Comparison of ENCODE assay signal across 9 cellular contexts in the genomic region with DNA sequence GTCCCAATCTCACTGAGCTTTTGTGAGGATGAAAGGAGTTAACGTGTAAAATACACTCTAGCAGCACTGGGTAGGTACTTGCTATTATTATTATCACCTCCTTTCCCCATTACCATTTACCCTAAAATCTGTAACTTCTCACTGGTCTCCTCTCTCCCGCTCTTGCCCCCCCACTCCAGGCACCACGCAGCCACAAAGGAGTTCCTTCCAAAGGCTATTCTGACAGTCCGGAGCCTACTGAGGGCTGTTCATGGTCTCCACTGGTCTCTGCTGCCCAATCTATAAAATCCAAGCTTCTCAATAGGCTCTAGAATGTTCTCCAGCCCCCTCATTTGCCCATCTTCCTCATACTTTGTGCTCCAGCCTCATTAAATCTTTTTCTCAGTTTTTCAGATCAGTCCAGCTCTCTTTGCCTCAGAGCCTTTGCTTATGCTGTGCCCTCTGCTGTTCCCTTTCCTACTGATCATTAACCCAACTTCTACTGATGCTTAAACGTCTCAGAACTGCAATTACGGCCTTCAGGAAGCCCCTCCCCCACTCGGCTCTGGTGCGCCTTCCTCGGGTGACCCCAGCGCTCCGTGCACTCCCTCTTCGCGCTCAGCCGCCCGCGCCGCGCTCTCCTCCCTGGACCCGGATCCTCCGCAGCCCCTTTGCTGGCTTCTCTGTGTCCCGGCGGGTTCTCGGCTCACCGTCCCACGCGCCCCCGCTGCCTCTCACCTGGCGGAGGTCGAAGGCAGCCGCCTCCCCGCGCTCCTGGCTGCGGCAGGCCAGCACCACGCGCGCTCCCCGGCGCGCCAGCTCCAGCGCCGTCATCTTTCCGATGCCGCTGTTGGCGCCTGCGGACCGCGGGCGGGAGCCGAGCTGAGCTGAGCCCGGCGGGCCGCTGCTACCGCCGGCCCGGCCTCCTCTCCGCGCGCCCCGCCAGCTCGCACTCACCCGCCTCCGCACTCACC. TPM values are rescaled to one million over a fixed set of nuclear protein-coding genes. Genes with fewer than 3 reads are reported as not detected.
DNase-seq lines count a peak whose midpoint lies in the region; ATAC-seq, FAIRE-seq and TF ChIP-seq lines count a peak whose summit lies in the region.
"Had no signal": no experiment of that assay in that cellular context is flagged by ENCODE, and none has a peak within 500 bp of the region (broad histone marks: within the 10 kb centered on the region; RNA-seq: fewer than 3 reads in every experiment).

No MANE protein-coding gene starts in this region.

- no peak overlapping the region for H2BK20ac ChIP-seq in H1 (ENCODE audit: low read length)

- H2BK12ac ChIP-seq in H1 (ENCODE audit: low read depth, low read length): 0 out of 2 replicates have a peak overlapping the region, but pooled peaks have one; percentile 39

- H2BK120ac ChIP-seq in H1 (replicated peaks; ENCODE audit: low read depth, low read length): no peak overlapping the region

- TF ChIP-seq RAD21 in H1 (IDR thresholded peaks at IDR 0.05 in 1 of 2, conservative IDR thresholded peaks at IDR 0.05 in 1 of 2; ENCODE audit: low read depth in 2 of 2, low read length in 2 of 2): no peak

- peaks cover 9% of the 10 kb centered on the region; the same call in 1 of the 2 replicates for H3K23me2 ChIP-seq in H1 (ENCODE audit: low read depth, low read length)

- H3K4me3 ChIP-seq in H1 (ENCODE audit: extremely low read depth in 1 of 4, insufficient read depth in 2 of 4, low read depth in 3 of 4, low read length in 4 of 4) (peak overlapping the region; percentile 52 to 85 (median 72)), muscle layer of colon (ENCODE audit: low read depth in 1 of 2, low read length in 2 of 2) (peak overlapping the region; percentile 44 to 58), stomach smooth muscle (ENCODE audit: low read length in 2 of 2) (peak overlapping the region; percentile 52 to 78)

- H3K9me3 ChIP-seq in H1 (ENCODE audit: insufficient read depth in 2 of 2, low read depth in 1 of 2, low read length in 1 of 2) (no peaks in the 10 kb centered on the region), muscle layer of colon (ENCODE audit: low read length) (no peaks in the 10 kb centered on the region), stomach smooth muscle (ENCODE audit: control insufficient read depth in 2 of 2, low read length in 2 of 2) (no peaks in the 10 kb centered on the region)

- peaks cover 3% of the 10 kb centered on the region; the same call in 1 of the 2 replicates for H3K79me1 ChIP-seq in H1 (ENCODE audit: low read depth, low read length)

- no peak overlapping the region for H4K5ac ChIP-seq in H1 (ENCODE audit: insufficient read length, low read depth, low read length)

- no peak for TF ChIP-seq POLR2A in H1 (IDR thresholded peaks at IDR 0.05; ENCODE audit: control extremely low read depth in 1 of 2, low read depth in 2 of 2, low read length in 2 of 2)

- no peaks in the 10 kb centered on the region for H3K27me3 ChIP-seq in H1 (replicated peaks in 1 of 4; ENCODE audit: control insufficient read depth in 3 of 4, extremely low read depth in 1 of 4, insufficient read depth in 3 of 4, low read length in 3 of 4)
- no peaks in the 10 kb centered on the region for H3K27me3 ChIP-seq in muscle layer of colon (ENCODE audit: control insufficient read depth in 1 of 2, insufficient read depth in 2 of 2, low read length in 2 of 2)
- no peaks in the 10 kb centered on the region for H3K27me3 ChIP-seq in stomach smooth muscle (ENCODE audit: control insufficient read depth in 1 of 2, insufficient read depth in 2 of 2, low read length in 2 of 2)

- H3K23ac ChIP-seq in H1 (ENCODE audit: insufficient read length): no peak overlapping the region

- no peak for FAIRE-seq in H1 (lab: Jason Lieb, UNC)
- FAIRE-seq: A204.1 had no signal

- no peak overlapping the region for H3K4ac ChIP-seq in H1 (replicated peaks; ENCODE audit: insufficient read length, low read depth, low read length)

- peaks cover 0 to 3% of the 10 kb centered on the region in 2 experiments; a peak in 2 of 4 replicates for H3K79me2 ChIP-seq in H1 (ENCODE audit: control insufficient read depth in 1 of 2, insufficient read depth in 2 of 2, low read length in 2 of 2)

- 4% methylated on average over 61 of the region's 62 CpGs; no CpG with 5 or more reads in 1 of the 2 experiments for WGBS in H1 (ENCODE audit: extremely low coverage in 1 of 2, insufficient coverage in 1 of 2, insufficient read length in 1 of 2, insufficient replicate concordance in 2 of 2, low coverage in 1 of 2, low lambda C conversion rate in 2 of 2, missing lambda C conversion rate in 1 of 2), 2 experiments

- H3K27ac ChIP-seq in H1 (ENCODE audit: low read depth, low read length) (peak overlapping the region; percentile 54), muscle layer of colon (ENCODE audit: low read depth, low read length) (peak overlapping the region; percentile 57), stomach smooth muscle (ENCODE audit: low read length) (peak overlapping the region; percentile 58)

- no peak for TF ChIP-seq EP300 in H1 (IDR thresholded peaks at IDR 0.05; ENCODE audit: borderline replicate concordance in 1 of 2, low read depth in 2 of 2, low read length in 2 of 2)

- H3K14ac ChIP-seq in H1 (ENCODE audit: insufficient read length): no peak overlapping the region

- H4K8ac ChIP-seq in H1 (ENCODE audit: extremely low read depth, insufficient read depth, low read length): peak overlapping the region; percentile 92

- peak overlapping the region; percentile 34 for H4K91ac ChIP-seq in H1 (replicated peaks; ENCODE audit: insufficient read length, low read length)

- H3K4me1 ChIP-seq in H1 (replicated peaks in 1 of 4; ENCODE audit: control insufficient read depth in 3 of 4, insufficient read depth in 4 of 4, low read length in 3 of 4) (peaks cover 2 to 12% (median 5%) of the 10 kb centered on the region in 4 experiments; a peak in 6 of 7 replicates), muscle layer of colon (ENCODE audit: insufficient read depth, low read length) (peaks cover 25% of the 10 kb centered on the region), stomach smooth muscle (ENCODE audit: control insufficient read depth, insufficient read depth, low read length) (peaks cover 38% of the 10 kb centered on the region)

- peak overlapping the region; percentile 46; the same call in 1 of the 2 replicates for H2BK5ac ChIP-seq in H1 (ENCODE audit: low read depth, low read length)

- H3K36me3 ChIP-seq in H1 (ENCODE audit: control insufficient read depth in 2 of 4, insufficient read depth in 4 of 4, low read length in 3 of 4) (peaks cover 9 to 17% (median 14%) of the 10 kb centered on the region in 4 experiments; a peak in 6 of 8 replicates), muscle layer of colon (ENCODE audit: insufficient read depth, low read length) (peaks cover 15% of the 10 kb centered on the region), stomach smooth muscle (ENCODE audit: control insufficient read depth in 2 of 2, insufficient read depth in 2 of 2, low read length in 2 of 2) (peaks cover 12 to 15% of the 10 kb centered on the region in 2 donors)

- H4K20me1 ChIP-seq in H1 (replicated peaks in 1 of 2; ENCODE audit: control insufficient read depth in 1 of 2, insufficient read depth in 2 of 2, low read length in 2 of 2): peaks cover 2 to 5% of the 10 kb centered on the region in 2 experiments

- H3K9ac ChIP-seq in H1 (replicated peaks in 1 of 4; ENCODE audit: extremely low read depth in 1 of 4, low read depth in 3 of 4, low read length in 3 of 4): peak overlapping the region; percentile 35 to 84 (median 71)
- peak overlapping the region; percentile 14 for H3K9ac ChIP-seq in muscle layer of colon (ENCODE audit: low read length)
- H3K9ac ChIP-seq in stomach smooth muscle (ENCODE audit: low read length in 2 of 2): peak overlapping the region; percentile 54 to 58

- CTCF ChIA-PET in H1 (lab: Charles Lee; ENCODE audit: partially characterized antibody): interaction anchor here (0.5 to 5.6 kb wide), 29 partner anchors 10 to 255 kb away, joined by 3 to 45 read pairs (median 4); a partner anchor contains a TSS

- H3K4me2 ChIP-seq in H1 (ENCODE audit: insufficient read depth in 1 of 2, low read depth in 2 of 2, low read length in 2 of 2): peak overlapping the region; percentile 70 to 88

- no peak for TF ChIP-seq CTCF in H1 (IDR thresholded peaks at IDR 0.05; ENCODE audit: control extremely low read depth in 1 of 3, insufficient read depth in 1 of 3, low read depth in 1 of 3, low read length in 3 of 3)

- peak overlapping the region; percentile 86 for H3K56ac ChIP-seq in H1 (replicated peaks; ENCODE audit: insufficient read length, low read depth, low read length)

- peak overlapping the region; percentile 91 for H3K18ac ChIP-seq in H1 (ENCODE audit: extremely low read depth, low read length)

- H2AK5ac ChIP-seq in H1 (ENCODE audit: low read depth, low read length): no peak overlapping the region

- peak; percentile 36 for ATAC-seq in HG03025 (IDR thresholded peaks at IDR 0.05; ENCODE audit: low FRiP score, unreplicated experiment)

- no peak overlapping the region for H2BK15ac ChIP-seq in H1 (ENCODE audit: low read length)

- POLR2A ChIA-PET in H1 (lab: Charles Lee; ENCODE audit: partially characterized antibody): interaction anchor here (0.7 to 7.7 kb wide), 11 partner anchors 9 to 182 kb away, joined by 3 to 71 read pairs (median 7); a partner anchor contains a TSS

- DNase-seq in DMS 273 (lab: John Stamatoyannopoulos, UW; ENCODE audit: unreplicated experiment) (peak; percentile 84), DMS 273 treated with DMSO at 0.1 percent for 48 hours (lab: John Stamatoyannopoulos, UW) (no peak), NCI-H2227 (lab: John Stamatoyannopoulos, UW; ENCODE audit: unreplicated experiment) (peak; percentile 79), H1 (ENCODE audit: low read depth in 1 of 2, low spot score in 2 of 2) (no peak)
- peak; percentile 70 for DNase-seq in activated CD4-positive, alpha-beta T cell treated with anti-CD3 and anti-CD28 coated beads for 48 hours

- no peak overlapping the region for H2AFZ ChIP-seq in H1 (ENCODE audit: low read length)

RNA-seq across cellular contexts. Expression of a gene that starts 0.7 kb away (rescaled TPM):
- total RNA-seq in H1 (2021; fragmentation: NEBNext Ultra II Directional; extraction: Animal tissue kit (Norgen Biotek cat#: 25700)): 22.1 and 23.7 TPM in 2 replicates
- 30.0 and 33.9 TPM in 2 replicates for polyA plus RNA-seq in H1 (2011; rRNA removed)
- 31.3 TPM for polyA plus RNA-seq in H1 (2011; cell fraction: cytosol; rRNA removed)
- polyA plus RNA-seq in H1 (2011; cell fraction: nucleus; rRNA removed): 26.4 TPM
- 9.0 to 18.0 TPM (median 17.3 TPM) in 4 replicates for polyA plus RNA-seq in H1 (2012, experiment 1 of 2)
- 21.1 TPM for polyA plus RNA-seq in H1 (2012, experiment 2 of 2)
- polyA plus RNA-seq in H1 (2013, experiment 1 of 2): 29.1 TPM
- 30.8 TPM for polyA plus RNA-seq in H1 (2013, experiment 2 of 2)
- polyA minus RNA-seq in H1 (2011; rRNA and poly(A)+ RNA removed): 18.9 and 19.8 TPM in 2 replicates
- polyA minus RNA-seq in H1 (2011; cell fraction: cytosol; rRNA and poly(A)+ RNA removed): 12.2 TPM
- 14.2 TPM for polyA minus RNA-seq in H1 (2011; cell fraction: nucleus; rRNA and poly(A)+ RNA removed)

RNA-seq across cellular contexts. Expression of a gene that starts 4.6 kb away (rescaled TPM):
- total RNA-seq in H1 (2021; fragmentation: NEBNext Ultra II Directional; extraction: Animal tissue kit (Norgen Biotek cat#: 25700)): 116 and 121 TPM in 2 replicates
- polyA plus RNA-seq in H1 (2011; rRNA removed): 189 and 209 TPM in 2 replicates
- 133 TPM for polyA plus RNA-seq in H1 (2011; cell fraction: cytosol; rRNA removed)
- polyA plus RNA-seq in H1 (2011; cell fraction: nucleus; rRNA removed): 102 TPM
- 101 to 164 TPM (median 143 TPM) in 4 replicates for polyA plus RNA-seq in H1 (2012, experiment 1 of 2)
- polyA plus RNA-seq in H1 (2012, experiment 2 of 2): 179 TPM
- polyA plus RNA-seq in H1 (2013, experiment 1 of 2): 85.5 TPM
- 66.9 TPM for polyA plus RNA-seq in H1 (2013, experiment 2 of 2)
- polyA minus RNA-seq in H1 (2011; rRNA and poly(A)+ RNA removed): 128 and 140 TPM in 2 replicates
- polyA minus RNA-seq in H1 (2011; cell fraction: cytosol; rRNA and poly(A)+ RNA removed): 88.1 TPM
- 31.3 TPM for polyA minus RNA-seq in H1 (2011; cell fraction: nucleus; rRNA and poly(A)+ RNA removed)

RNA-seq across cellular contexts. Expression of a gene that starts 47.3 kb away (rescaled TPM):
- 67.8 and 77.1 TPM in 2 replicates for total RNA-seq in H1 (2021; fragmentation: NEBNext Ultra II Directional; extraction: Animal tissue kit (Norgen Biotek cat#: 25700))
- 122 and 143 TPM in 2 replicates for polyA plus RNA-seq in H1 (2011; rRNA removed)
- polyA plus RNA-seq in H1 (2011; cell fraction: cytosol; rRNA removed): 114 TPM
- polyA plus RNA-seq in H1 (2011; cell fraction: nucleus; rRNA removed): 126 TPM
- 78.6 to 93.8 TPM (median 90.0 TPM) in 4 replicates for polyA plus RNA-seq in H1 (2012, experiment 1 of 2)
- polyA plus RNA-seq in H1 (2012, experiment 2 of 2): 103 TPM
- 62.0 TPM for polyA plus RNA-seq in H1 (2013, experiment 1 of 2)
- 63.0 TPM for polyA plus RNA-seq in H1 (2013, experiment 2 of 2)
- polyA minus RNA-seq in H1 (2011; rRNA and poly(A)+ RNA removed): 114 and 115 TPM in 2 replicates
- 73.9 TPM for polyA minus RNA-seq in H1 (2011; cell fraction: cytosol; rRNA and poly(A)+ RNA removed)
- 36.1 TPM for polyA minus RNA-seq in H1 (2011; cell fraction: nucleus; rRNA and poly(A)+ RNA removed)

RNA-seq across cellular contexts. Expression of a gene that starts 49.2 kb away (rescaled TPM):
- total RNA-seq in H1 (2021; fragmentation: NEBNext Ultra II Directional; extraction: Animal tissue kit (Norgen Biotek cat#: 25700)): 57.7 and 65.7 TPM in 2 replicates
- polyA plus RNA-seq in H1 (2011; rRNA removed): 38.8 and 74.8 TPM in 2 replicates
- 35.5 TPM for polyA plus RNA-seq in H1 (2011; cell fraction: cytosol; rRNA removed)
- 143 TPM for polyA plus RNA-seq in H1 (2011; cell fraction: nucleus; rRNA removed)
- 54.3 to 66.0 TPM (median 57.0 TPM) in 4 replicates for polyA plus RNA-seq in H1 (2012, experiment 1 of 2)
- 18.9 TPM for polyA plus RNA-seq in H1 (2012, experiment 2 of 2)
- 30.5 TPM for polyA plus RNA-seq in H1 (2013, experiment 1 of 2)
- polyA plus RNA-seq in H1 (2013, experiment 2 of 2): 27.9 TPM
- 52.7 and 53.4 TPM in 2 replicates for polyA minus RNA-seq in H1 (2011; rRNA and poly(A)+ RNA removed)
- polyA minus RNA-seq in H1 (2011; cell fraction: cytosol; rRNA and poly(A)+ RNA removed): 41.7 TPM
- 69.0 TPM for polyA minus RNA-seq in H1 (2011; cell fraction: nucleus; rRNA and poly(A)+ RNA removed)

RNA-seq across cellular contexts. Expression of a gene that starts 59.6 kb away (rescaled TPM):
- 81.7 and 86.6 TPM in 2 replicates for total RNA-seq in H1 (2021; fragmentation: NEBNext Ultra II Directional; extraction: Animal tissue kit (Norgen Biotek cat#: 25700))
- 42.1 and 63.9 TPM in 2 replicates for polyA plus RNA-seq in H1 (2011; rRNA removed)
- polyA plus RNA-seq in H1 (2011; cell fraction: cytosol; rRNA removed): 21.4 TPM
- polyA plus RNA-seq in H1 (2011; cell fraction: nucleus; rRNA removed): 38.1 TPM
- 60.6 to 73.4 TPM (median 66.4 TPM) in 4 replicates for polyA plus RNA-seq in H1 (2012, experiment 1 of 2)
- polyA plus RNA-seq in H1 (2012, experiment 2 of 2): 59.5 TPM
- 94.8 TPM for polyA plus RNA-seq in H1 (2013, experiment 1 of 2)
- polyA plus RNA-seq in H1 (2013, experiment 2 of 2): 101 TPM
- 40.1 and 42.1 TPM in 2 replicates for polyA minus RNA-seq in H1 (2011; rRNA and poly(A)+ RNA removed)
- 58.4 TPM for polyA minus RNA-seq in H1 (2011; cell fraction: cytosol; rRNA and poly(A)+ RNA removed)
- polyA minus RNA-seq in H1 (2011; cell fraction: nucleus; rRNA and poly(A)+ RNA removed): 45.2 TPM

Comparison
In these comparisons a context has a peak if more than half of its experiments do, and no peak if none do; other contexts are left out.
1. DNase-seq: peak in DMS 273 (single experiment), NCI-H2227 (single experiment) and activated CD4-positive, alpha-beta T cell treated with anti-CD3 and anti-CD28 coated beads for 48 hours (single experiment); none in DMS 273 treated with DMSO at 0.1 percent for 48 hours (single experiment) and H1 (0 of 2).
2. H3K9ac ChIP-seq: peak in every context shown above with its lines; median percentile 71 in H1; 56 in stomach smooth muscle; 14 in muscle layer of colon.
3. Peak in every context shown above with its lines, with median percentiles within 50 percentile points of each other: H3K27ac ChIP-seq and H3K4me3 ChIP-seq.